ENCODE assay signal across 12 cellular contexts in the genomic region with DNA sequence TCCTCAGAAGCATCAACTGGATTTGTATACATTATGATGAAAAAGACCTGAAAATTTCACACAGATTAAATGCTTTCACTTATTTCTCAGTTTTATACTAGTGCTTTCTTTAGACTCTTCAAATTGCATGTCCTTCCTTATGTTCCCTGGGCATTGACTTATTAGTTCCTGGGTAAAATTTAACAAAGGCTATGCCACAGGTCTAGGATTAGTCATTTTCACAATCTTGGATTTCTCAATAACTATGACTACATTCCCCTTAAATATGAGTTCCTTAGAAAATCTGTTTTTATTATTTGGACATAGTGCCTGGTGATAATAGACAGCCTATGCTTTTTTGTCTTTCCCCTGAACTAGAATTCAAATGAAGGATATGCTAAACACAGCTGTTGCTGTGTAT.
DNase-seq lines count a peak whose midpoint lies in the region; TF ChIP-seq lines count a peak whose summit lies in the region.
"Had no signal": no experiment of that assay in that cellular context is flagged by ENCODE, and none has a peak within 500 bp of the region (broad histone marks: within the 10 kb centered on the region; RNA-seq: fewer than 3 reads in every experiment).

No MANE protein-coding gene starts in this region.

- no peak for TF ChIP-seq POLR2A in transverse colon (IDR thresholded peaks at IDR 0.05)

- no peak for TF ChIP-seq EP300 in transverse colon (IDR thresholded peaks at IDR 0.05; ENCODE audit: low read depth)

- no peak overlapping the region for H3K27ac ChIP-seq in transverse colon
- H3K27ac ChIP-seq: left lung had no signal

- TF ChIP-seq CTCF in transverse colon (IDR thresholded peaks at IDR 0.05): no peak

- peak; percentile 36 for DNase-seq in GM04504 (ENCODE audit: low read depth)
- DNase-seq in RKO (ENCODE audit: low spot score): peak; percentile 11
- peak; percentile 72 for DNase-seq in fibroblast of peridontal ligament (ENCODE audit: extremely low read depth)
- DNase-seq in stromal cell of bone marrow (ENCODE audit: low read depth): peak; percentile 47
- DNase-seq in transverse colon: no peak
- no peak for DNase-seq in T-helper 9 cell
- no peak for DNase-seq in SW 1271 (lab: John Stamatoyannopoulos, UW)
- DNase-seq: activated CD4-positive, CD25-positive, alpha-beta regulatory T cell; activated naive CD8-positive, alpha-beta T cell treated with anti-CD3 and anti-CD28 coated beads for 36 hours; left lung; NCI-H187; NK-92 treated with Interleukin-12 subunit alpha and Interleukin-12 subunit beta, amount 100 ng/mL, for 24 hours had no signal

- no peaks in the 10 kb centered on the region for H3K36me3 ChIP-seq in transverse colon
- H3K36me3 ChIP-seq: left lung had no signal

- H3K9me3 ChIP-seq in transverse colon: no peaks in the 10 kb centered on the region

- no peak overlapping the region for H3K4me3 ChIP-seq in transverse colon
- H3K4me3 ChIP-seq: left lung had no signal

- H3K27me3 ChIP-seq in transverse colon: no peaks in the 10 kb centered on the region
- H3K27me3 ChIP-seq: left lung had no signal

- intact Hi-C loops in transverse colon (cut with DNase I; ENCODE audit: low total_unique reads): no loop called here

- in situ Hi-C loops in transverse colon (cut with MboI; ENCODE audit: low pct_ligation_motif_present in 1 of 4, low pct_unique_long_range_greater_than_20kb in 1 of 4, low sequenced_read_pairs in 3 of 4): no loop called here

- no peaks in the 10 kb centered on the region for H3K4me1 ChIP-seq in transverse colon
- H3K4me1 ChIP-seq: left lung had no signal

Comparison
In these comparisons a context has a peak if more than half of its experiments do, and no peak if none do; other contexts are left out.
1. DNase-seq: peak in GM04504 (single experiment), RKO (single experiment), fibroblast of peridontal ligament (single experiment) and stromal cell of bone marrow (single experiment); none in transverse colon (single experiment), T-helper 9 cell (single experiment) and SW 1271 (0 of 2).